Comparison of ENCODE assay signal across 2 cellular contexts in genomic region chr5:78706381-78706780, GRCh38.
A peak's percentile ranks its signal among the peaks of the same experiment; 100 is the strongest.
TF ChIP-seq lines count a peak whose summit lies in the region.

No MANE protein-coding gene starts in this region.

TF ChIP-seq in IMR-90, 13 proteins besides CTCF, POLR2A, EP300 and RAD21:
- no peak for TF ChIP-seq NFE2L2 (IDR thresholded peaks at IDR 0.05; ENCODE audit: low read depth, low read length)
- peak; percentile 63 for TF ChIP-seq CEBPB (IDR thresholded peaks at IDR 0.05; ENCODE audit: low read depth, low read length)

TF ChIP-seq in K562, 482 proteins besides CTCF, POLR2A, EP300 and RAD21:
- TF ChIP-seq HES1 (IDR thresholded peaks at IDR 0.05; ENCODE audit: low read depth) (no peak), ZNF274 (IDR thresholded peaks at IDR 0.05; ENCODE audit: borderline replicate concordance, low read depth, low read length) (no peak), ATF3 (IDR thresholded peaks at IDR 0.05) (peak; percentile 82), ATF3 (CRISPR knock-in tag; conservative IDR thresholded peaks at IDR 0.05) (no peak), CEBPG (CRISPR knock-in tag; IDR thresholded peaks at IDR 0.05) (no peak), CEBPG (tag; conservative IDR thresholded peaks at IDR 0.05 in 1 of 2, IDR thresholded peaks at IDR 0.05 in 1 of 2) (peak; percentile 44 to 86), TRIM24 (IDR thresholded peaks at IDR 0.05) (peak in 1 of 2 experiments; percentile 36; a peak in 1 of 4 replicates), PRPF4 (IDR thresholded peaks at IDR 0.05; ENCODE audit: insufficient read depth, low read depth, low read length, poor library complexity, severe bottlenecking) (no peak), CEBPB (tag; IDR thresholded peaks at IDR 0.05) (peak; percentile 55; the same call in 1 of the 2 replicates), SP1 (CRISPR knock-in tag; IDR thresholded peaks at IDR 0.05) (no peak), STAT5B (CRISPR knock-in tag; IDR thresholded peaks at IDR 0.05) (no peak), ZBTB40 (IDR thresholded peaks at IDR 0.05) (peak; percentile 52), ZBTB40 (CRISPR knock-in tag; IDR thresholded peaks at IDR 0.05) (no peak), ETV6 (IDR thresholded peaks at IDR 0.05; ENCODE audit: borderline replicate concordance in 1 of 2, low read depth in 2 of 2, low read length in 1 of 2) (no peak), ETV6 (CRISPR knock-in tag; IDR thresholded peaks at IDR 0.05; ENCODE audit: borderline replicate concordance) (no peak)
